In the genomic region with DNA sequence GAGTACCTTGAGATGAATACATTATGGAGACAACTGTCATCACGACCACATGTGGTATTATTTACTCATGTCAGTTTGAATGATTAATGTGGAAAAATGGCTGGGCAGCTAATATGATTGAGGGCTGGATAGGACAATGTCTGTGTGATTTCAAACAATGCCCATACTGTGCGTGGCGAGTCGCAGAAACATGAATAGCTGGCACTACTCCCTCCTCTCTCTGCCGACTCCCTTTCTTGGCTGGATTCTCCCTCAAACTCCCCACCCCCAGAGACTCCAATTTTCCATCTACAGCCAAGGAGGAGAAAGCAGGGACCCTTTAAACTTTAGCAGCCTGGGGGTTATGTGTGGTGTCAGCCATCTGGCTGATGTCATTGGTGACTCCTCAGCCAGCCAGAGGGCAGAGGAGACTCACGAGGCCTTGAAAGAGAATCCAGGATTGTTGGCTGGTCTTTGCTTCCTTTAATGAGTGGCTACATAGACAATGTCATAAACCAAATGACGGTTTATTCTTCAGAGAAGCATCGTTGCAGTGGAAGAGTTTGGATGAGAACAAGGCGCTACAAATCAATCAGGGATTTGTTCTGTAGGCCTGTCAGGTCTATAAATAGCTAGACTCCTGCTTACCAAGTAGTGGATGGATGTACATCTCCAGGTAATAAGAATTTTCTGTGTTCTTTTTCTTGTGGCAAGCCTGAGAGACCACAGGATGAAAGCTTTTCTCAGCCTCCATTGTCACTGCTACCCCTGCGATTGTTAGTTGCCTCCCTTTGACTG, we compare ENCODE assay signal across 12 cellular contexts.
DNase-seq lines count a peak whose midpoint lies in the region; ATAC-seq and TF ChIP-seq lines count a peak whose summit lies in the region.
"Had no signal": no experiment of that assay in that cellular context is flagged by ENCODE, and none has a peak within 500 bp of the region (broad histone marks: within the 10 kb centered on the region; RNA-seq: fewer than 3 reads in every experiment).

No MANE protein-coding gene starts in this region.

- H3K4me3 ChIP-seq in epithelial cell of esophagus (ENCODE audit: low read length): no peak overlapping the region
- no peak overlapping the region for H3K4me3 ChIP-seq in osteoblast (ENCODE audit: insufficient read depth, low read length)

- peak overlapping the region; percentile 99 for H3K27ac ChIP-seq in osteoblast (ENCODE audit: low read depth, low read length)
- H3K27ac ChIP-seq: RWPE1 had no signal

- no peaks in the 10 kb centered on the region for H3K79me2 ChIP-seq in osteoblast (ENCODE audit: insufficient read depth, low read length)

- no peak for ATAC-seq in GM18505 (IDR thresholded peaks at IDR 0.05; ENCODE audit: unreplicated experiment)

- no peak for TF ChIP-seq POLR2A in GM18505 (IDR thresholded peaks at IDR 0.05; ENCODE audit: borderline replicate concordance, extremely low read depth, insufficient read depth, insufficient read length)

- H3K4me2 ChIP-seq in osteoblast (ENCODE audit: insufficient read depth, low read length): peak overlapping the region; percentile 70

- no peak overlapping the region for H2AFZ ChIP-seq in osteoblast (ENCODE audit: low read length)

- DNase-seq in EH (ENCODE audit: low read depth) (peak; percentile 55), NCI-H446 treated with DMSO at 0.1 percent for 48 hours (lab: John Stamatoyannopoulos, UW) (peak; percentile 88), epithelial cell of esophagus (ENCODE audit: low read depth) (peak; percentile 53), osteoblast (ENCODE audit: insufficient read length, low spot score, missing footprints) (no peak), NCI-H1092 treated with DMSO at 0.1 percent for 48 hours (lab: John Stamatoyannopoulos, UW) (no peak), CD1c-positive myeloid dendritic cell (ENCODE audit: extremely low spot score) (no peak), NCI-H1092 (lab: John Stamatoyannopoulos, UW) (no peak)
- DNase-seq: activated CD4-positive, alpha-beta T cell treated with anti-CD3 and anti-CD28 coated beads for 1 hour; activated naive CD4-positive, alpha-beta T cell treated with Interleukin-2 at 50 U/mL for 16 hours; effector memory CD4-positive, alpha-beta T cell had no signal

- no peaks in the 10 kb centered on the region for H3K9me3 ChIP-seq in osteoblast (ENCODE audit: low read depth, low read length)

- TF ChIP-seq CTCF in epithelial cell of esophagus (IDR thresholded peaks at IDR 0.05; ENCODE audit: insufficient read depth, low read depth, low read length, missing control alignments) (no peak), osteoblast (IDR thresholded peaks at IDR 0.05; ENCODE audit: extremely low read depth, low read depth, low read length) (no peak)

- no peaks in the 10 kb centered on the region for H4K20me1 ChIP-seq in osteoblast (ENCODE audit: insufficient read depth, low read length)

- H3K36me3 ChIP-seq in osteoblast (ENCODE audit: insufficient read depth, low read length): no peaks in the 10 kb centered on the region

- H3K4me1 ChIP-seq in osteoblast (ENCODE audit: insufficient read depth, low read length): peaks cover 45% of the 10 kb centered on the region

- no peaks in the 10 kb centered on the region for H3K27me3 ChIP-seq in osteoblast (ENCODE audit: insufficient read depth, low read length)

Comparison
In these comparisons a context has a peak if more than half of its experiments do, and no peak if none do; other contexts are left out.
1. DNase-seq: peak in EH (single experiment), NCI-H446 treated with DMSO at 0.1 percent for 48 hours (single experiment) and epithelial cell of esophagus (single experiment); none in osteoblast (single experiment), NCI-H1092 treated with DMSO at 0.1 percent for 48 hours (single experiment), CD1c-positive myeloid dendritic cell (single experiment) and NCI-H1092 (single experiment).